In the genomic region with DNA sequence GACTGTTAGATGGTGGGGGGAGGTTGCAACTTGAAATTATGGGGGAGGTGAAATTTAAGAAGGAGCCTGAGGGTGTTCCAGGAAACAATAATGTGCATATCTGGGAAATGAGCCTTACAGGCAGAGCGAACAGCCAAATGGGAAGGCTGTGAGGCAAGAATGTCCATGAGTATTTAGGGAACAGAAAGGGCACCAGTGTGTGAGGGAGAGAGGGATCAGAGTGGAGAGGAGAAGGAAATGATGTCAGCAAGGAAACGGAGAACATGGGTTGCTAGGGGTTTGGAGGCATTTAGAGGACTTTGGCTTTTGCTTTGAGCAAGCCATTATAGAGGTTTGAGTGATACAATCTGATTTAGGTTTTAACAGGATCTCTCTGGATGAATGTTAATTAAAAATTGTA, we compare ENCODE assay signal across 1 cellular context.
TF ChIP-seq lines count a peak whose summit lies in the region.

No MANE protein-coding gene starts in this region.

TF ChIP-seq in IMR-90, 13 proteins besides CTCF, POLR2A, EP300 and RAD21 (continued from another document):
- TF ChIP-seq, protein P1, sequence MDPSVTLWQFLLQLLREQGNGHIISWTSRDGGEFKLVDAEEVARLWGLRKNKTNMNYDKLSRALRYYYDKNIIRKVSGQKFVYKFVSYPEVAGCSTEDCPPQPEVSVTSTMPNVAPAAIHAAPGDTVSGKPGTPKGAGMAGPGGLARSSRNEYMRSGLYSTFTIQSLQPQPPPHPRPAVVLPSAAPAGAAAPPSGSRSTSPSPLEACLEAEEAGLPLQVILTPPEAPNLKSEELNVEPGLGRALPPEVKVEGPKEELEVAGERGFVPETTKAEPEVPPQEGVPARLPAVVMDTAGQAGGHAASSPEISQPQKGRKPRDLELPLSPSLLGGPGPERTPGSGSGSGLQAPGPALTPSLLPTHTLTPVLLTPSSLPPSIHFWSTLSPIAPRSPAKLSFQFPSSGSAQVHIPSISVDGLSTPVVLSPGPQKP (IDR thresholded peaks at IDR 0.05; ENCODE audit: borderline replicate concordance, low read depth, low read length), result no peak
- TF ChIP-seq MAFK (IDR thresholded peaks at IDR 0.05; ENCODE audit: low read depth, low read length) (no peak), FOS (IDR thresholded peaks at IDR 0.05; ENCODE audit: low read depth, low read length) (no peak), MXI1 (IDR thresholded peaks at IDR 0.05; ENCODE audit: borderline replicate concordance, low read depth, low read length) (no peak), BHLHE40 (IDR thresholded peaks at IDR 0.05; ENCODE audit: low read depth, low read length) (no peak), RCOR1 (IDR thresholded peaks at IDR 0.05; ENCODE audit: insufficient replicate concordance, low read length) (no peak), RFX5 (IDR thresholded peaks at IDR 0.05; ENCODE audit: low read depth, low read length) (no peak)
- TF ChIP-seq, protein P2, sequence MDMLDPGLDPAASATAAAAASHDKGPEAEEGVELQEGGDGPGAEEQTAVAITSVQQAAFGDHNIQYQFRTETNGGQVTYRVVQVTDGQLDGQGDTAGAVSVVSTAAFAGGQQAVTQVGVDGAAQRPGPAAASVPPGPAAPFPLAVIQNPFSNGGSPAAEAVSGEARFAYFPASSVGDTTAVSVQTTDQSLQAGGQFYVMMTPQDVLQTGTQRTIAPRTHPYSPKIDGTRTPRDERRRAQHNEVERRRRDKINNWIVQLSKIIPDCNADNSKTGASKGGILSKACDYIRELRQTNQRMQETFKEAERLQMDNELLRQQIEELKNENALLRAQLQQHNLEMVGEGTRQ (IDR thresholded peaks at IDR 0.05; ENCODE audit: low read depth, low read length), result no peak
